Comparison of ENCODE assay signal across 24 cellular contexts in genomic region chr19:18908917-18909619, GRCh38. TPM values are rescaled to one million over a fixed set of nuclear protein-coding genes. Genes with fewer than 3 reads are reported as not detected.
DNase-seq lines count a peak whose midpoint lies in the region; ATAC-seq, FAIRE-seq and TF ChIP-seq lines count a peak whose summit lies in the region.
"Had no signal": no experiment of that assay in that cellular context is flagged by ENCODE, and none has a peak within 500 bp of the region (broad histone marks: within the 10 kb centered on the region; RNA-seq: fewer than 3 reads in every experiment).

No MANE protein-coding gene starts in this region.

- 0 out of 2 replicates have a peak, but pooled peaks have one; percentile 30 for TF ChIP-seq POLR2A in GM12878 (IDR thresholded peaks at IDR 0.05; ENCODE audit: low read depth, low read length)

- H3K14ac ChIP-seq in trophoblast cell (ENCODE audit: low read length) = no peak overlapping the region

- no peaks in the 10 kb centered on the region for H3K27me3 ChIP-seq in GM12878 (replicated peaks in 1 of 2; ENCODE audit: control insufficient read depth in 2 of 2, insufficient read depth in 2 of 2, low read length in 1 of 2)
- no peaks in the 10 kb centered on the region for H3K27me3 ChIP-seq in trophoblast cell (ENCODE audit: insufficient read depth, low read length)
- H3K27me3 ChIP-seq in heart right ventricle = no peaks in the 10 kb centered on the region
- H3K27me3 ChIP-seq: BE2C had no signal

- intact Hi-C loops in OCI-LY7 (cut with micrococcal nuclease; ENCODE audit: unreplicated experiment) = no loop called here
- intact Hi-C loops in GM12878 (cut with micrococcal nuclease; ENCODE audit: unreplicated experiment) = no loop called here
- intact Hi-C loops in heart right ventricle (cut with DNase I) = no loop called here

- H2BK5ac ChIP-seq in trophoblast cell (ENCODE audit: low read depth, low read length, poor library complexity) = no peak overlapping the region

- H4K12ac ChIP-seq in trophoblast cell (ENCODE audit: low read depth, low read length) = peak overlapping the region; percentile 18

- no peaks in the 10 kb centered on the region for H3K9me2 ChIP-seq in OCI-LY7 (ENCODE audit: insufficient read depth, low read length)

- H3K79me1 ChIP-seq in trophoblast cell (ENCODE audit: low read length) = no peaks in the 10 kb centered on the region

- H3K79me2 ChIP-seq in OCI-LY7 (ENCODE audit: insufficient read depth, low read depth, low read length) (no peaks in the 10 kb centered on the region), GM12878 (ENCODE audit: control insufficient read depth, insufficient read depth, low read length) (peaks cover 4% of the 10 kb centered on the region), trophoblast cell (ENCODE audit: control insufficient read depth, insufficient read depth, low read length, poor library complexity) (peaks cover 2% of the 10 kb centered on the region)

- in situ Hi-C loops in GM12878 (cut with MboI) = no loop called here

- RAD21 ChIA-PET in GM12878 (lab: Charles Lee; ENCODE audit: unreplicated experiment) = no interaction called here

- TF ChIP-seq RAD21 in GM12878 (IDR thresholded peaks at IDR 0.05; ENCODE audit: insufficient read depth, low read depth, low read length) = no peak

- H2AFZ ChIP-seq in OCI-LY7 (ENCODE audit: low read length) (no peak overlapping the region), GM12878 (ENCODE audit: control insufficient read depth, low read depth, low read length) (no peak overlapping the region), trophoblast cell (ENCODE audit: insufficient read depth, low read length, poor library complexity) (no peak overlapping the region)
- H2AFZ ChIP-seq: GM23338 had no signal

- no peak for TF ChIP-seq EP300 in GM12878 (IDR thresholded peaks at IDR 0.05; ENCODE audit: borderline replicate concordance in 1 of 2, control insufficient read depth in 1 of 2, low read depth in 2 of 2, low read length in 2 of 2)

- no peak overlapping the region for H2AK5ac ChIP-seq in trophoblast cell (ENCODE audit: low read length)

- H3K4me1 ChIP-seq in OCI-LY7 (ENCODE audit: insufficient read depth, low read length, poor library complexity, severe bottlenecking) = no peaks in the 10 kb centered on the region
- H3K4me1 ChIP-seq in GM12878 (ENCODE audit: control insufficient read depth, insufficient read depth, low read length) = no peaks in the 10 kb centered on the region
- no peaks in the 10 kb centered on the region for H3K4me1 ChIP-seq in trophoblast cell (ENCODE audit: control insufficient read depth in 1 of 2, insufficient read depth in 2 of 2, low read length in 2 of 2)
- peaks cover 0 to 5% (median 0%) of the 10 kb centered on the region in 9 donors for H3K4me1 ChIP-seq in heart right ventricle
- H3K4me1 ChIP-seq: A549, BE2C, Caco-2, HAP-1 had no signal

- H3K36me3 ChIP-seq in OCI-LY7 (ENCODE audit: insufficient read depth, low read length) (peaks cover 56% of the 10 kb centered on the region), GM12878 (ENCODE audit: control insufficient read depth in 2 of 2, insufficient read depth in 2 of 2, low read length in 1 of 2) (peaks cover 6 to 16% of the 10 kb centered on the region in 2 experiments; a peak in 3 of 4 replicates), trophoblast cell (ENCODE audit: control insufficient read depth in 1 of 2, insufficient read depth in 2 of 2, low read length in 2 of 2) (peaks cover 81 to 83% of the 10 kb centered on the region in 2 experiments), heart right ventricle (peaks cover 0 to 98% (median 21%) of the 10 kb centered on the region in 9 donors)

- TSS peak; percentile 52 for BruUV-seq in OCI-LY7 (replicated peaks; lab: Mats Ljungman, UMichigan)
- TSS peak; percentile 43 for BruUV-seq in GM12878 (replicated peaks; lab: Mats Ljungman, UMichigan)

- no peak for FAIRE-seq in GM12878 (lab: Jason Lieb, UNC)
- FAIRE-seq: A549 had no signal

- no peak overlapping the region for H2BK12ac ChIP-seq in trophoblast cell (ENCODE audit: low read length)

- H3K4ac ChIP-seq in trophoblast cell (ENCODE audit: low read depth, low read length) = no peak overlapping the region

- H3K18ac ChIP-seq in trophoblast cell (ENCODE audit: low read length) = no peak overlapping the region

- SMC1A ChIA-PET in GM12878 (lab: Charles Lee; ENCODE audit: uncharacterized antibody, unreplicated experiment) = no interaction called here

- no peak overlapping the region for H3K27ac ChIP-seq in OCI-LY7 (ENCODE audit: low read depth, low read length, poor library complexity, severe bottlenecking)
- H3K27ac ChIP-seq in GM12878 (ENCODE audit: control insufficient read depth, insufficient read depth) = no peak overlapping the region
- no peak overlapping the region for H3K27ac ChIP-seq in trophoblast cell (ENCODE audit: low read depth, low read length)
- no peak overlapping the region for H3K27ac ChIP-seq in heart right ventricle
- H3K27ac ChIP-seq: A549, KMS-11 had no signal

- no peaks in the 10 kb centered on the region for H4K20me1 ChIP-seq in OCI-LY7 (ENCODE audit: insufficient read depth, low read length)
- H4K20me1 ChIP-seq in GM12878 (ENCODE audit: control insufficient read depth, insufficient read depth) = no peaks in the 10 kb centered on the region; the same call in 1 of the 2 replicates

- CTCF ChIA-PET in OCI-LY7 (lab: Charles Lee; ENCODE audit: unreplicated experiment) (no interaction called here), GM12878 (lab: Yijun Ruan, JAX) (no interaction called here)

- no peak for ATAC-seq in GM12878
- no peak for ATAC-seq in heart right ventricle
- ATAC-seq: A549, GM23338 had no signal

- TF ChIP-seq CTCF in OCI-LY7 (conservative IDR thresholded peaks at IDR 0.05; ENCODE audit: low read length) (no peak), GM12878 (IDR thresholded peaks at IDR 0.05 in 2 of 3, conservative IDR thresholded peaks at IDR 0.05 in 1 of 3; ENCODE audit: control insufficient read depth in 2 of 3, extremely low read depth in 1 of 3, insufficient read depth in 1 of 3, low read depth in 3 of 3, low read length in 3 of 3) (no peak), heart right ventricle (IDR thresholded peaks at IDR 0.05) (no peak)

- 95% methylated on average over 16 of the region's 17 CpGs for WGBS in GM12878 (ENCODE audit: insufficient coverage, insufficient replicate concordance, low lambda C conversion rate, missing lambda C conversion rate)
- no CpG with 5 or more reads among the region's 17 CpGs for WGBS in trophoblast cell (ENCODE audit: extremely low coverage, insufficient coverage, insufficient read length)
- 88 to 91% methylated on average over 17 of the region's 17 CpGs for WGBS in heart right ventricle, 2 donors

- H3K9ac ChIP-seq in GM12878 (ENCODE audit: control insufficient read depth, insufficient read depth, low read length) (no peak overlapping the region), trophoblast cell (ENCODE audit: low read length) (no peak overlapping the region)
- H3K9ac ChIP-seq: KMS-11 had no signal

- no peaks in the 10 kb centered on the region for H3K9me3 ChIP-seq in OCI-LY7 (ENCODE audit: low read length)
- H3K9me3 ChIP-seq in GM12878 (replicated peaks; ENCODE audit: control insufficient read depth, insufficient read depth, low read length) = no peaks in the 10 kb centered on the region; the same call in 2 of the 3 replicates
- H3K9me3 ChIP-seq in trophoblast cell (ENCODE audit: insufficient read depth, low read depth, low read length) = no peaks in the 10 kb centered on the region
- no peaks in the 10 kb centered on the region for H3K9me3 ChIP-seq in heart right ventricle
- H3K9me3 ChIP-seq: A549, BE2C, Caco-2, HAP-1 had no signal

- H3K4me2 ChIP-seq in OCI-LY7 (ENCODE audit: low read length) = no peak overlapping the region
- no peak overlapping the region for H3K4me2 ChIP-seq in GM12878 (ENCODE audit: control insufficient read depth, insufficient read depth)
- H3K4me2 ChIP-seq in trophoblast cell (ENCODE audit: low read length) = no peak overlapping the region
- H3K4me2 ChIP-seq: A549, GM23338, KMS-11 had no signal

- H3K4me3 ChIP-seq in OCI-LY7 (ENCODE audit: low read depth, low read length, poor library complexity, severe bottlenecking) = no peak overlapping the region
- no peak overlapping the region for H3K4me3 ChIP-seq in GM12878
- no peak overlapping the region for H3K4me3 ChIP-seq in trophoblast cell (ENCODE audit: low read depth, low read length)
- H3K4me3 ChIP-seq in heart right ventricle = no peak overlapping the region
- H3K4me3 ChIP-seq: A549, GM23338, HAP-1 had no signal

- no peak overlapping the region for H4K8ac ChIP-seq in trophoblast cell (ENCODE audit: low read depth, low read length)

- H2BK120ac ChIP-seq in trophoblast cell (ENCODE audit: insufficient read depth, low read length, poor library complexity) = no peak overlapping the region

- H4K91ac ChIP-seq in trophoblast cell (ENCODE audit: low read depth, low read length) = no peak overlapping the region

- no peak overlapping the region for H3K23ac ChIP-seq in trophoblast cell (ENCODE audit: low read length)

- DNase-seq in OCI-LY7 (ENCODE audit: low spot score) (no peak), GM12878 (ENCODE audit: low read depth, low spot score) (no peak), globus pallidus (ENCODE audit: low spot score) (peak; percentile 54), trophoblast cell (no peak), NCI-H2107 (lab: John Stamatoyannopoulos, UW) (no peak), T1000 (lab: John Stamatoyannopoulos, UW) (no peak), heart right ventricle (no peak)
- DNase-seq: BE2C; Caco-2; CD4-positive, CD25-positive, alpha-beta regulatory T cell; DMS 273 treated with DMSO at 0.1 percent for 48 hours; DMS79 treated with DMSO at 0.1 percent for 48 hours; NCI-H1092 treated with DMSO at 0.1 percent for 48 hours; NCI-H1436 treated with DMSO at 0.1 percent for 48 hours; NCI-H2029; NCI-H2171; NCI-H345; NCI-H524; NCI-H774; Right ventricle myocardium superior had no signal

- POLR2A ChIA-PET in OCI-LY7 (lab: Charles Lee) = no interaction called here
- POLR2A ChIA-PET in GM12878 (lab: Charles Lee) = no interaction called here

RNA-seq across cellular contexts. Expression of gene COPE, which starts 10.1 kb away (rescaled TPM):
- 225 and 255 TPM in 2 replicates for total RNA-seq in OCI-LY7 (2014; rRNA removed; shearing (Covaris generic))
- total RNA-seq in OCI-LY7 (2022) = 231 and 256 TPM in 2 replicates
- 79.3 and 88.6 TPM in 2 replicates for total RNA-seq in GM12878 (2013; cell fraction: nucleolus; rRNA removed)
- 281 and 305 TPM in 2 replicates for total RNA-seq in GM12878 (2014; rRNA removed)
- 101 and 113 TPM in 2 replicates for total RNA-seq in GM12878 (2014; rRNA removed; fragmentation: Illumina TruSeq; extraction: Trizol)
- 277 and 296 TPM in 2 replicates for total RNA-seq in GM12878 (2021)
- polyA plus RNA-seq in GM12878 (2011; ENCODE audit: low read depth) = 86.9 TPM
- polyA plus RNA-seq in GM12878 (2011; rRNA removed) = 71.8 and 167 TPM in 2 replicates
- polyA plus RNA-seq in GM12878 (2011; cell fraction: cytosol; rRNA removed) = 242 and 419 TPM in 2 replicates
- polyA plus RNA-seq in GM12878 (2011; cell fraction: nucleus; rRNA removed) = 239 and 284 TPM in 2 replicates
- 218 and 226 TPM in 2 replicates for polyA plus RNA-seq in GM12878 (2012)
- 4.3 and 47.5 TPM in 2 replicates for polyA plus RNA-seq in GM12878 (2014; fragmentation: Illumina TruSeq; extraction: Trizol)
- polyA plus RNA-seq in GM12878 (2014; fragmentation: Nextera tagmentation; extraction: Ambion mirVana) = 10 to 100 TPM in 1 of 2 experiments, 1 to 10 TPM in 1; 3.5 to 17.8 TPM
- 278 and 310 TPM in 2 replicates for polyA plus RNA-seq in GM12878 (2014; rRNA removed)
- polyA plus RNA-seq in GM12878 (2016; fragmentation: Nextera tagmentation; extraction: Ambion mirVana) = 100 to 1,000 TPM; 387 to 464 TPM
- polyA minus RNA-seq in GM12878 (2011; rRNA and poly(A)+ RNA removed) = 98.5 and 199 TPM in 2 replicates
- 70.8 and 74.1 TPM in 2 replicates for polyA minus RNA-seq in GM12878 (2011; cell fraction: cytosol; rRNA and poly(A)+ RNA removed)
- 41.2 and 72.7 TPM in 2 replicates for polyA minus RNA-seq in GM12878 (2011; cell fraction: nucleus; rRNA and poly(A)+ RNA removed)
- 314 and 349 TPM in 2 replicates for polyA plus RNA-seq in trophoblast cell (2013)
- total RNA-seq in heart right ventricle = 100 to 1,000 TPM; 102 to 157 (median 117) TPM
- polyA plus RNA-seq in heart right ventricle = 100 to 1,000 TPM; 166 to 302 TPM

RNA-seq across cellular contexts. Expression of gene DDX49, which starts 10.4 kb away (rescaled TPM):
- 69.3 and 82.4 TPM in 2 replicates for total RNA-seq in OCI-LY7 (2014; rRNA removed; shearing (Covaris generic))
- total RNA-seq in OCI-LY7 (2022) (53.7 and 63.7 TPM in 2 replicates), GM12878 (2014; rRNA removed) (78.2 and 85.3 TPM in 2 replicates), GM12878 (2014; rRNA removed; fragmentation: Illumina TruSeq; extraction: Trizol) (39.0 and 39.8 TPM in 2 replicates), GM12878 (2021) (65.6 and 76.5 TPM in 2 replicates), heart right ventricle (10 to 100 TPM; 16.2 to 29.8 (median 21.3) TPM)
- 22.8 and 25.3 TPM in 2 replicates for total RNA-seq in GM12878 (2013; cell fraction: nucleolus; rRNA removed)
- polyA plus RNA-seq in GM12878 (2011; ENCODE audit: low read depth) = 20.4 TPM
- polyA plus RNA-seq in GM12878 (2011; rRNA removed) (20.0 and 36.9 TPM in 2 replicates), GM12878 (2014; fragmentation: Illumina TruSeq; extraction: Trizol) (7.1 and 25.6 TPM in 2 replicates), GM12878 (2014; fragmentation: Nextera tagmentation; extraction: Ambion mirVana) (1 to 10 TPM in 1 of 2 experiments, under 1 TPM in 1; 0.58 to 5.5 TPM), GM12878 (2014; rRNA removed) (56.4 and 68.9 TPM in 2 replicates), GM12878 (2016; fragmentation: Nextera tagmentation; extraction: Ambion mirVana) (100 to 1,000 TPM in 1 of 2 experiments, 10 to 100 TPM in 1; 86.1 to 102 TPM), heart right ventricle (10 to 100 TPM; 44.4 to 74.5 TPM)
- 50.9 and 78.3 TPM in 2 replicates for polyA plus RNA-seq in GM12878 (2011; cell fraction: cytosol; rRNA removed)
- polyA plus RNA-seq in GM12878 (2011; cell fraction: nucleus; rRNA removed) = 60.3 and 73.4 TPM in 2 replicates
- 36.5 and 39.7 TPM in 2 replicates for polyA plus RNA-seq in GM12878 (2012)
- polyA minus RNA-seq in GM12878 (2011; rRNA and poly(A)+ RNA removed) = 39.8 and 56.9 TPM in 2 replicates
- 18.1 and 33.5 TPM in 2 replicates for polyA minus RNA-seq in GM12878 (2011; cell fraction: cytosol; rRNA and poly(A)+ RNA removed)
- 26.1 and 32.3 TPM in 2 replicates for polyA minus RNA-seq in GM12878 (2011; cell fraction: nucleus; rRNA and poly(A)+ RNA removed)
- polyA plus RNA-seq in trophoblast cell (2013) = 21.8 TPM in 2 replicates

RNA-seq across cellular contexts. Expression of gene CERS1, which starts 13.1 kb away (rescaled TPM):
- 0.09 TPM in 1 of 2 replicates, not detected in the other for total RNA-seq in OCI-LY7 (2014; rRNA removed; shearing (Covaris generic))
- total RNA-seq in OCI-LY7 (2022) (not detected in 2 replicates), GM12878 (2014; rRNA removed) (not detected in 2 replicates), GM12878 (2014; rRNA removed; fragmentation: Illumina TruSeq; extraction: Trizol) (not detected in 2 replicates), GM12878 (2021) (not detected in 2 replicates), heart right ventricle (1 to 10 TPM in 6 of 10 donors, under 1 TPM in 4; 0.42 to 3.3 (median 1.3) TPM)
- not detected in 2 replicates for total RNA-seq in GM12878 (2013; cell fraction: nucleolus; rRNA removed)
- polyA plus RNA-seq in GM12878 (2011; ENCODE audit: low read depth) = not detected
- polyA plus RNA-seq in GM12878 (2011; rRNA removed) (not detected in 2 replicates), GM12878 (2014; fragmentation: Illumina TruSeq; extraction: Trizol) (not detected in 2 replicates), GM12878 (2014; fragmentation: Nextera tagmentation; extraction: Ambion mirVana) (not detected), GM12878 (2014; rRNA removed) (0.16 TPM in 1 of 2 replicates, not detected in the other), GM12878 (2016; fragmentation: Nextera tagmentation; extraction: Ambion mirVana) (under 1 TPM in 1 of 2 experiments, not detected in 1; 0.19 TPM), heart right ventricle (under 1 TPM; 0.37 to 0.49 TPM)
- polyA plus RNA-seq in GM12878 (2011; cell fraction: cytosol; rRNA removed) = not detected in 2 replicates
- not detected in 2 replicates for polyA plus RNA-seq in GM12878 (2011; cell fraction: nucleus; rRNA removed)
- polyA plus RNA-seq in GM12878 (2012) = 0.08 TPM in 1 of 2 replicates, not detected in the other
- not detected in 2 replicates for polyA minus RNA-seq in GM12878 (2011; rRNA and poly(A)+ RNA removed)
- polyA minus RNA-seq in GM12878 (2011; cell fraction: cytosol; rRNA and poly(A)+ RNA removed) = not detected in 2 replicates
- polyA minus RNA-seq in GM12878 (2011; cell fraction: nucleus; rRNA and poly(A)+ RNA removed) = not detected in 2 replicates
- 3.3 and 3.9 TPM in 2 replicates for polyA plus RNA-seq in trophoblast cell (2013)
- total RNA-seq: CD4-positive, CD25-positive, alpha-beta regulatory T cell had no signal
- polyA plus RNA-seq: CD4-positive, CD25-positive, alpha-beta regulatory T cell had no signal

RNA-seq across cellular contexts. Expression of gene HOMER3, which starts 31.9 kb away (rescaled TPM):
- 8.6 and 16.1 TPM in 2 replicates for total RNA-seq in OCI-LY7 (2014; rRNA removed; shearing (Covaris generic))
- 14.8 and 15.5 TPM in 2 replicates for total RNA-seq in OCI-LY7 (2022)
- 6.0 and 8.7 TPM in 2 replicates for total RNA-seq in GM12878 (2013; cell fraction: nucleolus; rRNA removed)
- 0.05 and 0.85 TPM in 2 replicates for total RNA-seq in GM12878 (2014; rRNA removed)
- 0.18 TPM in 1 of 2 replicates, not detected in the other for total RNA-seq in GM12878 (2014; rRNA removed; fragmentation: Illumina TruSeq; extraction: Trizol)
- 0.19 and 0.64 TPM in 2 replicates for total RNA-seq in GM12878 (2021)
- not detected for polyA plus RNA-seq in GM12878 (2011; ENCODE audit: low read depth)
- 6.3 and 10.6 TPM in 2 replicates for polyA plus RNA-seq in GM12878 (2011; rRNA removed)
- 9.0 and 12.3 TPM in 2 replicates for polyA plus RNA-seq in GM12878 (2011; cell fraction: cytosol; rRNA removed)
- 21.3 and 22.0 TPM in 2 replicates for polyA plus RNA-seq in GM12878 (2011; cell fraction: nucleus; rRNA removed)
- 0.74 and 0.84 TPM in 2 replicates for polyA plus RNA-seq in GM12878 (2012)
- 0.24 and 0.38 TPM in 2 replicates for polyA plus RNA-seq in GM12878 (2014; fragmentation: Illumina TruSeq; extraction: Trizol)
- polyA plus RNA-seq in GM12878 (2014; fragmentation: Nextera tagmentation; extraction: Ambion mirVana) = not detected
- 0.70 and 0.73 TPM in 2 replicates for polyA plus RNA-seq in GM12878 (2014; rRNA removed)
- polyA plus RNA-seq in GM12878 (2016; fragmentation: Nextera tagmentation; extraction: Ambion mirVana) = under 1 TPM; 0.35 to 0.36 TPM
- polyA minus RNA-seq in GM12878 (2011; rRNA and poly(A)+ RNA removed) = 4.8 and 7.7 TPM in 2 replicates
- 3.0 and 4.7 TPM in 2 replicates for polyA minus RNA-seq in GM12878 (2011; cell fraction: cytosol; rRNA and poly(A)+ RNA removed)
- 5.7 and 6.6 TPM in 2 replicates for polyA minus RNA-seq in GM12878 (2011; cell fraction: nucleus; rRNA and poly(A)+ RNA removed)
- polyA plus RNA-seq in trophoblast cell (2013) = 29.5 and 31.8 TPM in 2 replicates
- 10 to 100 TPM; 10.4 to 23.2 (median 13.6) TPM for total RNA-seq in heart right ventricle
- polyA plus RNA-seq in heart right ventricle = 10 to 100 TPM; 20.8 to 24.8 TPM
